Comparison of ENCODE assay signal across 23 cellular contexts in the genomic region with DNA sequence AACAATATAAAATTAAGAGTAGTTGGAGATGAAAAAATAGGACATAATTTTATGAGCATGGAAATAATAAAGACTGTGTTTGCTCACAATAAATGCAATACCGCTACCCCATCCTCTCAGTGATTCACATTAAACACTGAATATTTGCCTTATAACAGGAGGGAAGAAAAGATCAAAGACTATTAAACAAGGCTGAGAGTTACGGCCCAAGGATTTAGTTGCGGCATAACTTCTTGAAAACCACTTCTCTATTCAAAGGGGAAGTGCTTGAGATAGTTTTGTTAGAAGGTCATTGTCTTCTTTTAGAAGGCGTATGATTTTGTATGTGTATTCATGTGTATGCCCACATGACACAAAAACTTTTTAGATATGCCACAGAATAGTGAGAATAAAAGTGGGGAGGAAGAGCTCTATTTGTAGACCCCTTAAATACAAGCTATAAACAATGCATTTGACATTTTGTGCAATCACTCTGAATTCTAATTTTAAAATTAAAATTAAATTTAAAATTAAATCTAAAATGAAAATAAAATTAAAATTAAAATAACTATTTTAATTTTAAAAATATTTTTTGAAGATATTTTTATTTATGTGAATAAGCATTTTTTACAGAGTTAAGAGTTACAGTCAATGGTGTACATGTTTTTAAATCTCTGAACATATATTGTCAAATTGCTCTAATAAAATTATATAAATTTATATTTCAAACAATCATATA.
A peak's percentile ranks its signal among the peaks of the same experiment; 100 is the strongest.
DNase-seq lines count a peak whose midpoint lies in the region; ATAC-seq, FAIRE-seq and TF ChIP-seq lines count a peak whose summit lies in the region.
"Had no signal": no experiment of that assay in that cellular context is flagged by ENCODE, and none has a peak within 500 bp of the region (broad histone marks: within the 10 kb centered on the region; RNA-seq: fewer than 3 reads in every experiment).

No MANE protein-coding gene starts in this region.

- H3K27ac ChIP-seq in small intestine (ENCODE audit: low read depth in 1 of 2, low read length in 1 of 2) = no peak overlapping the region
- H3K27ac ChIP-seq: KMS-11, testis had no signal

- no peaks in the 10 kb centered on the region for H3K36me3 Mint-ChIP-seq in immature natural killer cell
- H3K36me3 Mint-ChIP-seq: naive thymus-derived CD4-positive, alpha-beta T cell had no signal

- H3K36me3 ChIP-seq in bronchial epithelial cell (ENCODE audit: control insufficient read depth, insufficient read depth, low read length) (no peaks in the 10 kb centered on the region), small intestine (ENCODE audit: control insufficient read depth in 2 of 2, insufficient read depth in 2 of 2, low read length in 2 of 2) (no peaks in the 10 kb centered on the region)
- H3K36me3 ChIP-seq: HAP-1 had no signal

- peaks cover 0 to 2% (median 0%) of the 10 kb centered on the region in 3 donors for H3K27me3 Mint-ChIP-seq in immature natural killer cell (ENCODE audit: low read depth in 3 of 3)
- H3K27me3 Mint-ChIP-seq: activated CD4-positive, alpha-beta T cell treated with anti-CD3 and anti-CD28 coated beads for 36 hours; B cell had no signal

- H3K9me3 Mint-ChIP-seq in immature natural killer cell = peaks cover 0 to 13% (median 3%) of the 10 kb centered on the region in 6 donors
- H3K9me3 Mint-ChIP-seq: dendritic cell treated with granulocyte-macrophage colony-stimulating factor and Interleukin-4, amounts not matched to agents 40 ng/mL and 50 ng/mL, for 4 days had no signal

- WGBS in small intestine, 3 donors = 65 to 78% (median 68%) methylated on average over 4 of the region's 4 CpGs

- no peaks in the 10 kb centered on the region for H3K4me1 ChIP-seq in small intestine (ENCODE audit: control insufficient read depth in 2 of 2, insufficient read depth in 1 of 2, low read depth in 1 of 2, low read length in 1 of 2)
- H3K4me1 ChIP-seq: HAP-1, testis had no signal

- no peaks in the 10 kb centered on the region for H3K27me3 ChIP-seq in bronchial epithelial cell (ENCODE audit: control insufficient read depth, insufficient read depth, low read length)
- no peaks in the 10 kb centered on the region for H3K27me3 ChIP-seq in small intestine (ENCODE audit: control insufficient read depth in 2 of 2, insufficient read depth in 2 of 2, low read length in 2 of 2)
- H3K27me3 ChIP-seq: testis had no signal

- no peak overlapping the region for H3K4me3 Mint-ChIP-seq in immature natural killer cell
- H3K4me3 Mint-ChIP-seq: activated CD4-positive, alpha-beta T cell treated with anti-CD3 and anti-CD28 coated beads for 36 hours; B cell; dendritic cell treated with granulocyte-macrophage colony-stimulating factor and Interleukin-4, amounts not matched to agents 40 ng/mL and 50 ng/mL, for 4 days; naive thymus-derived CD4-positive, alpha-beta T cell had no signal

- H3K27ac Mint-ChIP-seq in immature natural killer cell = no peak overlapping the region
- H3K27ac Mint-ChIP-seq: activated CD4-positive, alpha-beta T cell treated with anti-CD3 and anti-CD28 coated beads for 36 hours; B cell; dendritic cell treated with granulocyte-macrophage colony-stimulating factor and Interleukin-4, amounts not matched to agents 40 ng/mL and 50 ng/mL, for 4 days; naive thymus-derived CD4-positive, alpha-beta T cell had no signal

- in situ Hi-C loops in KBM-7 (cut with MboI; ENCODE audit: low pct_unique_long_range_greater_than_20kb, low sequenced_read_pairs) = no loop called here

- FAIRE-seq in bronchial epithelial cell (lab: Jason Lieb, UNC) (no peak), small intestine (lab: Jason Lieb, UNC) (peak; percentile 36)
- FAIRE-seq: GM18507 had no signal

- no peaks in the 10 kb centered on the region for H3K4me1 Mint-ChIP-seq in immature natural killer cell
- H3K4me1 Mint-ChIP-seq: activated CD4-positive, alpha-beta T cell treated with anti-CD3 and anti-CD28 coated beads for 36 hours; B cell; naive thymus-derived CD4-positive, alpha-beta T cell had no signal

- H3K4me3 ChIP-seq in bronchial epithelial cell (ENCODE audit: low read depth, low read length) (no peak overlapping the region), small intestine (ENCODE audit: low read depth in 1 of 2, low read length in 2 of 2) (no peak overlapping the region)
- H3K4me3 ChIP-seq: HAP-1, testis had no signal

- no peak for TF ChIP-seq CTCF in bronchial epithelial cell (IDR thresholded peaks at IDR 0.05; ENCODE audit: insufficient read depth, low read length, severe bottlenecking)

- DNase-seq in KBM-7 = peak; percentile 37
- peak; percentile 69 for DNase-seq in OCI-M1 (lab: John Stamatoyannopoulos, UW)
- DNase-seq in bronchial epithelial cell (ENCODE audit: low read depth) = peak; percentile 21
- no peak for DNase-seq in small intestine
- no peak for DNase-seq in activated naive CD4-positive, alpha-beta T cell (lab: John Stamatoyannopoulos, UW)
- no peak for DNase-seq in left lobe of liver (ENCODE audit: low spot score)
- DNase-seq in immature natural killer cell = no peak
- DNase-seq: activated CD4-positive, alpha-beta T cell treated with anti-CD3 and anti-CD28 coated beads for 36 hours; activated CD8-positive, alpha-beta memory T cell treated with anti-CD3 and anti-CD28 coated beads, Interleukin-2, amount 50 U/mL, for 48 hours; Calu3; mammary epithelial cell; naive thymus-derived CD4-positive, alpha-beta T cell; NCI-H1436; posterior cingulate gyrus; T-helper 2 cell; testis had no signal

- H3K9me3 ChIP-seq in small intestine (ENCODE audit: control insufficient read depth, low read depth) = no peaks in the 10 kb centered on the region
- H3K9me3 ChIP-seq: HAP-1, testis had no signal

- no peak for ATAC-seq in left lobe of liver
- no peak for ATAC-seq in GM19035 (IDR thresholded peaks at IDR 0.05; ENCODE audit: unreplicated experiment)
- ATAC-seq: activated CD4-positive, alpha-beta T cell treated with anti-CD3 and anti-CD28 coated beads for 36 hours; naive thymus-derived CD4-positive, alpha-beta T cell; Right ventricle myocardium inferior had no signal

Comparison
In these comparisons a context has a peak if more than half of its experiments do, and no peak if none do; other contexts are left out.
1. DNase-seq: peak in KBM-7 (single experiment), OCI-M1 (single experiment) and bronchial epithelial cell (single experiment); none in small intestine (single experiment), activated naive CD4-positive, alpha-beta T cell (0 of 4), left lobe of liver (single experiment) and immature natural killer cell (0 of 3).